Comparison of ENCODE assay signal across 1 cellular context in the genomic region with DNA sequence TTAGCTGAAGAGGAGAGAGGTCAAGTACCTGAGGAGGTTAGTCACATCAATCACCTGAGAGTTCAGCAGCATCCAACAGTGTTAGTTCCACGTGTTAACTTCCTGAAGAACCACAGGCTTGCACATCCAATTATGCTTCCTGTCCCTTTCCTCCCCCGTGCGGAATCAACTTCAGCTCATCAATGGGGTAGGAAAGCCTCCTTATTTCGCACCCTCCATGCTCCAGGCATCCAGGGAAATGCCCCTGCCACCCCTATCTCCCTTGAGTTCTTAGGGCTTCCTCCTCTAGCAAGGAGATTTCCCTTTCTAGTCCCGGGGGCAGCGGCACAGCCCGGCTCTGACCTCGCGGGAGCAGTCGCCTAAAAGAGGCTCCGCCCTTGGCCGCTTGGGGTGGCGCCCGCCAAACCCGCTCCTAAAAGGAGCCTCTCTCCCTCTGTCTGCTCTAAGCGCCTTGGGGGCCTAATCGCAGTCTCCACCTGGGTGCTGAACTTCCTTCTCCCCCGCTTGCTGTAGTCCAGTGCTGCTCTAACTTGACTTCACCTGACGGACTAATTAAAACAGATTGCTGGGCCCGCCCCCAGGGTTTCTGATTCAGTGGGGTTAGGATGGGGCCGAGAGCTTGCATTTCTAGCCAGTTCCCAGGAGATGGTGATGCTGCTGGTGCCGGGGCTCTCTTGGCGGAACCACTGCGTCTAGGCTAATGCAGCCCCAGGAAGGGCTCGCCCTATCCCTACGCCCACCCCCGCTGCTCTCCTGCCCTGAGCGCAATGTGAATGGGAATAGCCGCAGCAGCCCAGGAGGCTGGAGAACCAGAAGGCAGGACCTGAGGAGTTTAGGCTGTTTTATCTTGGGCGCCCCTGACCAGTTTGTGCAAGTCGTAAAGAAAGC.
TF ChIP-seq lines count a peak whose summit lies in the region.

No MANE protein-coding gene starts in this region.

TF ChIP-seq in GM12878, 131 proteins besides CTCF, POLR2A, EP300 and RAD21 (continued from another document):
- TF ChIP-seq, protein P1, sequence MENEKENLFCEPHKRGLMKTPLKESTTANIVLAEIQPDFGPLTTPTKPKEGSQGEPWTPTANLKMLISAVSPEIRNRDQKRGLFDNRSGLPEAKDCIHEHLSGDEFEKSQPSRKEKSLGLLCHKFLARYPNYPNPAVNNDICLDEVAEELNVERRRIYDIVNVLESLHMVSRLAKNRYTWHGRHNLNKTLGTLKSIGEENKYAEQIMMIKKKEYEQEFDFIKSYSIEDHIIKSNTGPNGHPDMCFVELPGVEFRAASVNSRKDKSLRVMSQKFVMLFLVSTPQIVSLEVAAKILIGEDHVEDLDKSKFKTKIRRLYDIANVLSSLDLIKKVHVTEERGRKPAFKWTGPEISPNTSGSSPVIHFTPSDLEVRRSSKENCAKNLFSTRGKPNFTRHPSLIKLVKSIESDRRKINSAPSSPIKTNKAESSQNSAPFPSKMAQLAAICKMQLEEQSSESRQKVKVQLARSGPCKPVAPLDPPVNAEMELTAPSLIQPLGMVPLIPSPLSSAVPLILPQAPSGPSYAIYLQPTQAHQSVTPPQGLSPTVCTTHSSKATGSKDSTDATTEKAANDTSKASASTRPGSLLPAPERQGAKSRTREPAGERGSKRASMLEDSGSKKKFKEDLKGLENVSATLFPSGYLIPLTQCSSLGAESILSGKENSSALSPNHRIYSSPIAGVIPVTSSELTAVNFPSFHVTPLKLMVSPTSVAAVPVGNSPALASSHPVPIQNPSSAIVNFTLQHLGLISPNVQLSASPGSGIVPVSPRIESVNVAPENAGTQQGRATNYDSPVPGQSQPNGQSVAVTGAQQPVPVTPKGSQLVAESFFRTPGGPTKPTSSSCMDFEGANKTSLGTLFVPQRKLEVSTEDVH (IDR thresholded peaks at IDR 0.05; ENCODE audit: low read depth, partially characterized antibody) = no peak
- TF ChIP-seq SREBF1 (IDR thresholded peaks at IDR 0.05; ENCODE audit: low read length) = no peak
- TF ChIP-seq RCOR1 (conservative IDR thresholded peaks at IDR 0.05; ENCODE audit: low read depth, low read length) = no peak
- TF ChIP-seq, protein P2, sequence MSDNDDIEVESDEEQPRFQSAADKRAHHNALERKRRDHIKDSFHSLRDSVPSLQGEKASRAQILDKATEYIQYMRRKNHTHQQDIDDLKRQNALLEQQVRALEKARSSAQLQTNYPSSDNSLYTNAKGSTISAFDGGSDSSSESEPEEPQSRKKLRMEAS (IDR thresholded peaks at IDR 0.05; ENCODE audit: low read depth, low read length) = no peak
- TF ChIP-seq IKZF1 (conservative IDR thresholded peaks at IDR 0.05) = peak; percentile 41; the same call in 1 of the 2 replicates
- TF ChIP-seq CREB1 (IDR thresholded peaks at IDR 0.05; ENCODE audit: low read depth) = no peak
- TF ChIP-seq NR2C2 (IDR thresholded peaks at IDR 0.05; ENCODE audit: borderline replicate concordance, control insufficient read depth, insufficient read length, low read depth) = no peak
- TF ChIP-seq GABPA (IDR thresholded peaks at IDR 0.05; ENCODE audit: low read depth) = no peak
- TF ChIP-seq CEBPB (IDR thresholded peaks at IDR 0.05; ENCODE audit: borderline replicate concordance in 1 of 2, low read depth in 2 of 2, low read length in 2 of 2) = no peak
- no peak for TF ChIP-seq EZH2 (IDR thresholded peaks at IDR 0.05; ENCODE audit: borderline replicate concordance, control insufficient read depth, low read depth, low read length)
- TF ChIP-seq, protein P3, sequence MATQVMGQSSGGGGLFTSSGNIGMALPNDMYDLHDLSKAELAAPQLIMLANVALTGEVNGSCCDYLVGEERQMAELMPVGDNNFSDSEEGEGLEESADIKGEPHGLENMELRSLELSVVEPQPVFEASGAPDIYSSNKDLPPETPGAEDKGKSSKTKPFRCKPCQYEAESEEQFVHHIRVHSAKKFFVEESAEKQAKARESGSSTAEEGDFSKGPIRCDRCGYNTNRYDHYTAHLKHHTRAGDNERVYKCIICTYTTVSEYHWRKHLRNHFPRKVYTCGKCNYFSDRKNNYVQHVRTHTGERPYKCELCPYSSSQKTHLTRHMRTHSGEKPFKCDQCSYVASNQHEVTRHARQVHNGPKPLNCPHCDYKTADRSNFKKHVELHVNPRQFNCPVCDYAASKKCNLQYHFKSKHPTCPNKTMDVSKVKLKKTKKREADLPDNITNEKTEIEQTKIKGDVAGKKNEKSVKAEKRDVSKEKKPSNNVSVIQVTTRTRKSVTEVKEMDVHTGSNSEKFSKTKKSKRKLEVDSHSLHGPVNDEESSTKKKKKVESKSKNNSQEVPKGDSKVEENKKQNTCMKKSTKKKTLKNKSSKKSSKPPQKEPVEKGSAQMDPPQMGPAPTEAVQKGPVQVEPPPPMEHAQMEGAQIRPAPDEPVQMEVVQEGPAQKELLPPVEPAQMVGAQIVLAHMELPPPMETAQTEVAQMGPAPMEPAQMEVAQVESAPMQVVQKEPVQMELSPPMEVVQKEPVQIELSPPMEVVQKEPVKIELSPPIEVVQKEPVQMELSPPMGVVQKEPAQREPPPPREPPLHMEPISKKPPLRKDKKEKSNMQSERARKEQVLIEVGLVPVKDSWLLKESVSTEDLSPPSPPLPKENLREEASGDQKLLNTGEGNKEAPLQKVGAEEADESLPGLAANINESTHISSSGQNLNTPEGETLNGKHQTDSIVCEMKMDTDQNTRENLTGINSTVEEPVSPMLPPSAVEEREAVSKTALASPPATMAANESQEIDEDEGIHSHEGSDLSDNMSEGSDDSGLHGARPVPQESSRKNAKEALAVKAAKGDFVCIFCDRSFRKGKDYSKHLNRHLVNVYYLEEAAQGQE (IDR thresholded peaks at IDR 0.05; ENCODE audit: low read depth, low read length) = no peak
- TF ChIP-seq SMAD1 (IDR thresholded peaks at IDR 0.05; ENCODE audit: low read depth, partially characterized antibody) = no peak
- TF ChIP-seq BCL11A (IDR thresholded peaks at IDR 0.05; ENCODE audit: low read depth, low read length) = no peak
- no peak for TF ChIP-seq ZNF24 (IDR thresholded peaks at IDR 0.05)
- no peak for TF ChIP-seq RAD51 (IDR thresholded peaks at IDR 0.05)
- TF ChIP-seq GATAD2B (conservative IDR thresholded peaks at IDR 0.05; ENCODE audit: low read depth) = no peak
- TF ChIP-seq, protein P4, sequence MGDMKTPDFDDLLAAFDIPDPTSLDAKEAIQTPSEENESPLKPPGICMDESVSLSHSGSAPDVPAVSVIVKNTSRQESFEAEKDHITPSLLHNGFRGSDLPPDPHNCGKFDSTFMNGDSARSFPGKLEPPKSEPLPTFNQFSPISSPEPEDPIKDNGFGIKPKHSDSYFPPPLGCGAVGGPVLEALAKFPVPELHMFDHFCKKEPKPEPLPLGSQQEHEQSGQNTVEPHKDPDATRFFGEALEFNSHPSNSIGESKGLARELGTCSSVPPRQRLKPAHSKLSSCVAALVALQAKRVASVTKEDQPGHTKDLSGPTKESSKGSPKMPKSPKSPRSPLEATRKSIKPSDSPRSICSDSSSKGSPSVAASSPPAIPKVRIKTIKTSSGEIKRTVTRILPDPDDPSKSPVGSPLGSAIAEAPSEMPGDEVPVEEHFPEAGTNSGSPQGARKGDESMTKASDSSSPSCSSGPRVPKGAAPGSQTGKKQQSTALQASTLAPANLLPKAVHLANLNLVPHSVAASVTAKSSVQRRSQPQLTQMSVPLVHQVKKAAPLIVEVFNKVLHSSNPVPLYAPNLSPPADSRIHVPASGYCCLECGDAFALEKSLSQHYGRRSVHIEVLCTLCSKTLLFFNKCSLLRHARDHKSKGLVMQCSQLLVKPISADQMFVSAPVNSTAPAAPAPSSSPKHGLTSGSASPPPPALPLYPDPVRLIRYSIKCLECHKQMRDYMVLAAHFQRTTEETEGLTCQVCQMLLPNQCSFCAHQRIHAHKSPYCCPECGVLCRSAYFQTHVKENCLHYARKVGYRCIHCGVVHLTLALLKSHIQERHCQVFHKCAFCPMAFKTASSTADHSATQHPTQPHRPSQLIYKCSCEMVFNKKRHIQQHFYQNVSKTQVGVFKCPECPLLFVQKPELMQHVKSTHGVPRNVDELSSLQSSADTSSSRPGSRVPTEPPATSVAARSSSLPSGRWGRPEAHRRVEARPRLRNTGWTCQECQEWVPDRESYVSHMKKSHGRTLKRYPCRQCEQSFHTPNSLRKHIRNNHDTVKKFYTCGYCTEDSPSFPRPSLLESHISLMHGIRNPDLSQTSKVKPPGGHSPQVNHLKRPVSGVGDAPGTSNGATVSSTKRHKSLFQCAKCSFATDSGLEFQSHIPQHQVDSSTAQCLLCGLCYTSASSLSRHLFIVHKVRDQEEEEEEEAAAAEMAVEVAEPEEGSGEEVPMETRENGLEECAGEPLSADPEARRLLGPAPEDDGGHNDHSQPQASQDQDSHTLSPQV (IDR thresholded peaks at IDR 0.05) = no peak
